ENCODE assay signal across 8 cellular contexts in genomic region chr22:20916916-20917810, GRCh38. TPM values are rescaled to one million over a fixed set of nuclear protein-coding genes. Genes with fewer than 3 reads are reported as not detected.
A peak's percentile ranks its signal among the peaks of the same experiment; 100 is the strongest.
DNase-seq lines count a peak whose midpoint lies in the region; ATAC-seq, FAIRE-seq and TF ChIP-seq lines count a peak whose summit lies in the region.

CRKL (plus strand) TSS chr22:20917407; CDS start chr22:20917935, 528 bp downstream.

- H3K27ac ChIP-seq in adipose tissue (ENCODE audit: low read depth, low read length) = peak within 1 kb of the TSS; percentile 68
- peak within 1 kb of the TSS; percentile 77 to 99 (median 96) for H3K27ac ChIP-seq in heart right ventricle
- H3K27ac ChIP-seq in upper lobe of right lung = peak within 1 kb of the TSS; percentile 89

- WGBS in adipose tissue, 3 donors = 0 to 1% (median 1%) methylated on average over 90 to 92 of the region's 92 CpGs
- 0% methylated on average over 92 of the region's 92 CpGs for WGBS in heart right ventricle, 2 donors

- H3K9me3 ChIP-seq in heart right ventricle (no peaks in the 10 kb centered on the region), upper lobe of right lung (no peaks in the 10 kb centered on the region)

- peak; percentile 97 for DNase-seq in GM12891 (ENCODE audit: insufficient read length, low spot score)
- DNase-seq in NCI-H1436 (lab: John Stamatoyannopoulos, UW) = peak; percentile 96
- DNase-seq in T follicular helper cell (ENCODE audit: low read depth) = peak; percentile 95
- DNase-seq in heart right ventricle = peak; percentile 97 to 98
- DNase-seq in posterior vena cava (ENCODE audit: low spot score) = peak; percentile 99
- DNase-seq in upper lobe of right lung = peak; percentile 99

- H3K4me1 ChIP-seq in heart right ventricle (peaks cover 6 to 41% (median 35%) of the 10 kb centered on the region in 9 donors), upper lobe of right lung (peaks cover 16% of the 10 kb centered on the region)

- TF ChIP-seq CTCF in heart right ventricle (IDR thresholded peaks at IDR 0.05) (peak; percentile 87 to 99 (median 96)), upper lobe of right lung (IDR thresholded peaks at IDR 0.05) (peak; percentile 93)

- H3K4me3 ChIP-seq in heart right ventricle (peak within 1 kb of the TSS; percentile 66 to 99 (median 90)), upper lobe of right lung (peak within 1 kb of the TSS; percentile 73)

- TF ChIP-seq POLR2A in GM12891 (IDR thresholded peaks at IDR 0.05; ENCODE audit: low read depth, low read length) = peak; percentile 74; the same call in 1 of the 2 replicates

- H3K27me3 ChIP-seq in heart right ventricle = no peaks in the 10 kb centered on the region
- H3K27me3 ChIP-seq in upper lobe of right lung = no peaks in the 10 kb centered on the region

- ATAC-seq in HG02840 (IDR thresholded peaks at IDR 0.05; ENCODE audit: low FRiP score, unreplicated experiment) (peak; percentile 94), heart right ventricle (peak; percentile 99 to 100 (median 100)), upper lobe of right lung (peak; percentile 99)

- H3K36me3 ChIP-seq in heart right ventricle = no peaks in the 10 kb centered on the region
- no peaks in the 10 kb centered on the region for H3K36me3 ChIP-seq in upper lobe of right lung

- intact Hi-C loops in heart right ventricle (cut with DNase I) (loop anchor here in 7 of 10 donors (1.0 to 10.0 kb wide), 9 partner anchors 32 to 98 kb away; partner anchors contain the start of genes LZTR1 (in 3 of the 7), AIFM3 (in 1 of the 7), P2RX6 (in 1 of the 7) and PI4KA (in 1 of the 7)), posterior vena cava (cut with DNase I) (no loop called here), upper lobe of right lung (cut with DNase I) (no loop called here)

- FAIRE-seq in GM12891 (lab: Jason Lieb, UNC) = peak; percentile 95

TF ChIP-seq in GM12891, 5 proteins besides CTCF, POLR2A, EP300 and RAD21:
- TF ChIP-seq SPI1 (IDR thresholded peaks at IDR 0.05; ENCODE audit: low read depth, low read length) (0 out of 2 replicates have a peak, but pooled peaks have one; percentile 15), PAX5 (IDR thresholded peaks at IDR 0.05; ENCODE audit: insufficient read depth, low read length, severe bottlenecking) (no peak), POLR2AphosphoS5 (IDR thresholded peaks at IDR 0.05; ENCODE audit: low read depth, low read length) (peak; percentile 76; the same call in 1 of the 2 replicates), TAF1 (IDR thresholded peaks at IDR 0.05; ENCODE audit: low read depth, low read length) (peak; percentile 55)

RNA-seq across cellular contexts. Expression of gene CRKL, which starts in this region (rescaled TPM):
- 15.2 TPM for polyA plus RNA-seq in GM12891 (2012; ENCODE audit: low read depth, missing spikeins)
- polyA plus RNA-seq in adipose tissue = 10 to 100 TPM; 10.7 to 19.8 (median 16.2) TPM
- total RNA-seq in heart right ventricle = 10 to 100 TPM; 43.3 to 76.9 (median 56.5) TPM
- polyA plus RNA-seq in heart right ventricle = 10 to 100 TPM; 19.2 to 33.7 TPM
- total RNA-seq in posterior vena cava = 10 to 100 TPM; 36.7 to 37.5 TPM
- 60.8 TPM for total RNA-seq in upper lobe of right lung

Comparison
In these comparisons a context has a peak if more than half of its experiments do, and no peak if none do; other contexts are left out.
1. Peak in every context shown above with its lines: DNase-seq, ATAC-seq, H3K4me3 ChIP-seq and H3K27ac ChIP-seq.
2. intact Hi-C loops: an anchor here in heart right ventricle (1.0 to 10.0 kb wide); none called in posterior vena cava and upper lobe of right lung.